Comparison of ENCODE assay signal across 8 cellular contexts in the genomic region with DNA sequence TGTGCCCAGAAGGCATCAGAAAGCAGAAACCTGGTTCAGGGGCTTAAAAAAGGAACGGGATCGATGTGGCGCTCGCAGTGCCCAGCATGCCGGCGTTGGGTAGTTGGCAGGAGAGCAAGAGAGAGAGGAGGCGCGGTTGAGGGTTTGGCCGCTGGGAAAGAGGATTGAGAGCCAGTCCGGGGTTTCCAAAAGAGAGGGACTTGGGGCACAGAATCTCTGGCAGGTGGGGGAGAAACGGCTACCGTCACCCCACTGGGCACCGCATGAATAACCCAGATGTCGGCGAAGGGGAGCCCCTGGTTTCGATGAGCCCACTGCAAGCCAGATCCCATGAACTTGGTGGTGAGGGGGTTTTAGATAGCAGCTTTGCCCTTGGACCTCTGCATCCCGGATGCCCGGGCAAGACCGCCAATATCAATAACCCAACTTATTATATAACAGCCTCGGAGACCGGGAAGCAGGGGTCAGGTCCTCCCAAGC.
DNase-seq lines count a peak whose midpoint lies in the region; ATAC-seq, FAIRE-seq and TF ChIP-seq lines count a peak whose summit lies in the region.

No MANE protein-coding gene starts in this region.

- peak overlapping the region; percentile 19 for H3K27ac ChIP-seq in mesenchymal stem cell (ENCODE audit: low read length, poor library complexity, severe bottlenecking)

- H3K9ac ChIP-seq in mesenchymal stem cell (ENCODE audit: low read length) = peak overlapping the region; percentile 88

- peak overlapping the region; percentile 77 for H3K27ac Mint-ChIP-seq in type B pancreatic cell

- 29% methylated on average over 21 of the region's 21 CpGs for WGBS in mesenchymal stem cell

- no peaks in the 10 kb centered on the region for H3K36me3 ChIP-seq in MG63
- no peaks in the 10 kb centered on the region for H3K36me3 ChIP-seq in bronchial epithelial cell (ENCODE audit: control insufficient read depth, insufficient read depth, low read length)
- H3K36me3 ChIP-seq in mesenchymal stem cell (ENCODE audit: control insufficient read depth in 1 of 2, insufficient read depth in 2 of 2, low read depth in 1 of 2, low read length in 2 of 2) = no peaks in the 10 kb centered on the region

- H3K79me1 ChIP-seq in mesenchymal stem cell (replicated peaks; ENCODE audit: low read length, poor library complexity, severe bottlenecking) = no peaks in the 10 kb centered on the region

- peak overlapping the region; percentile 85 to 91 for H3K18ac ChIP-seq in mesenchymal stem cell (ENCODE audit: low read depth in 1 of 2, low read length in 2 of 2)

- ATAC-seq in HG02763 (IDR thresholded peaks at IDR 0.05; ENCODE audit: unreplicated experiment) = no peak
- ATAC-seq in GM21526 (IDR thresholded peaks at IDR 0.05; ENCODE audit: low FRiP score, unreplicated experiment) = no peak
- ATAC-seq in GM21737 (IDR thresholded peaks at IDR 0.05; ENCODE audit: unreplicated experiment) = no peak

- peak overlapping the region; percentile 94 for H4K8ac ChIP-seq in mesenchymal stem cell (ENCODE audit: low read length)

- H3K4me3 ChIP-seq in MG63 (peak overlapping the region; percentile 54), bronchial epithelial cell (ENCODE audit: low read depth, low read length) (peak overlapping the region; percentile 27), mesenchymal stem cell (ENCODE audit: insufficient read depth in 1 of 2, low read depth in 1 of 2, low read length in 2 of 2) (peak overlapping the region in 1 of 2 experiments; percentile 73)

- peak overlapping the region; percentile 77 for H3K4me2 ChIP-seq in mesenchymal stem cell (ENCODE audit: low read length, poor library complexity, severe bottlenecking)

- no peaks in the 10 kb centered on the region for H3K27me3 ChIP-seq in MG63
- H3K27me3 ChIP-seq in bronchial epithelial cell (ENCODE audit: control insufficient read depth, insufficient read depth, low read length) = peaks cover 1% of the 10 kb centered on the region
- peaks cover 4 to 27% of the 10 kb centered on the region in 2 experiments for H3K27me3 ChIP-seq in mesenchymal stem cell (ENCODE audit: control insufficient read depth in 1 of 2, insufficient read depth in 1 of 2, low read length in 2 of 2)

- no peak overlapping the region for H2BK5ac ChIP-seq in mesenchymal stem cell (ENCODE audit: low read depth, low read length, poor library complexity, severe bottlenecking)

- H3K9me3 ChIP-seq in MG63 = no peaks in the 10 kb centered on the region
- H3K9me3 ChIP-seq in mesenchymal stem cell (ENCODE audit: control insufficient read depth, low read length) = no peaks in the 10 kb centered on the region

- H3K4me1 ChIP-seq in mesenchymal stem cell (ENCODE audit: control insufficient read depth, insufficient read depth, low read depth, low read length) = peaks cover 13% of the 10 kb centered on the region

- H3K27me3 Mint-ChIP-seq in type B pancreatic cell = no peaks in the 10 kb centered on the region

- H3K14ac ChIP-seq in mesenchymal stem cell (ENCODE audit: low read length in 2 of 2) = peak overlapping the region in 1 of 2 experiments; percentile 29

- H2BK15ac ChIP-seq in mesenchymal stem cell (ENCODE audit: low read depth, poor library complexity, severe bottlenecking) = peak overlapping the region; percentile 84

- no peak for FAIRE-seq in bronchial epithelial cell (lab: Jason Lieb, UNC)

- no peak overlapping the region for H2AK5ac ChIP-seq in mesenchymal stem cell (ENCODE audit: low read length, severe bottlenecking)

- no peak overlapping the region for H3K23ac ChIP-seq in mesenchymal stem cell (ENCODE audit: low read length in 2 of 2)

- peak overlapping the region; percentile 71 to 92 for H3K4ac ChIP-seq in mesenchymal stem cell (ENCODE audit: low read depth in 1 of 2, low read length in 2 of 2)

- H3K9me3 Mint-ChIP-seq in type B pancreatic cell = no peaks in the 10 kb centered on the region

- peaks cover 50% of the 10 kb centered on the region for H3K4me1 Mint-ChIP-seq in type B pancreatic cell (ENCODE audit: unreplicated experiment)

- peak overlapping the region; percentile 89 for H3K4me3 Mint-ChIP-seq in type B pancreatic cell

- DNase-seq in DMS53 (lab: John Stamatoyannopoulos, UW) (peak; percentile 80), MG63 (peak; percentile 48), bronchial epithelial cell (ENCODE audit: low read depth) (no peak), mesenchymal stem cell (no peak), type B pancreatic cell (ENCODE audit: extremely low spot score, unreplicated experiment) (no peak)

- TF ChIP-seq CTCF in bronchial epithelial cell (IDR thresholded peaks at IDR 0.05; ENCODE audit: insufficient read depth, low read length, severe bottlenecking) (no peak), type B pancreatic cell (conservative IDR thresholded peaks at IDR 0.05) (no peak)

- peak overlapping the region; percentile 54 for H4K91ac ChIP-seq in mesenchymal stem cell (ENCODE audit: low read length)

- H3K36me3 Mint-ChIP-seq in type B pancreatic cell = no peaks in the 10 kb centered on the region

- H2BK120ac ChIP-seq in mesenchymal stem cell (ENCODE audit: low read depth, low read length) = peak overlapping the region; percentile 71

- H2BK12ac ChIP-seq in mesenchymal stem cell (ENCODE audit: low read length in 2 of 2) = peak overlapping the region; percentile 11 to 86

- no peak overlapping the region for H2AFZ ChIP-seq in mesenchymal stem cell (ENCODE audit: low read depth, low read length)

Comparison
In these comparisons a context has a peak if more than half of its experiments do, and no peak if none do; other contexts are left out.
1. DNase-seq: peak in DMS53 (single experiment) and MG63 (single experiment); none in bronchial epithelial cell (single experiment), mesenchymal stem cell (single experiment) and type B pancreatic cell (single experiment).